In genomic region chr12:89379839-89380467, GRCh38 we compare ENCODE assay signal across 28 cellular contexts.
"Had no signal": no experiment of that assay in that cellular context is flagged by ENCODE, and none has a peak within 500 bp of the region (broad histone marks: within the 10 kb centered on the region; RNA-seq: fewer than 3 reads in every experiment).

No MANE protein-coding gene starts in this region.

- ATAC-seq: activated naive CD4-positive, alpha-beta T cell treated with anti-CD3 and anti-CD28 coated beads, Interleukin-2, amount 50 U/mL, for 72 hours; activated T-cell treated with anti-CD3 and anti-CD28 coated beads, Interleukin-2, amount 50 U/mL, for 72 hours; left cardiac atrium; left ventricle myocardium superior; naive thymus-derived CD8-positive, alpha-beta T cell; sciatic nerve had no signal

- H3K4me3 ChIP-seq: breast epithelium, esophagus squamous epithelium, skin epidermis, thoracic aorta, upper lobe of left lung, vagina had no signal

- FAIRE-seq: endometrium had no signal

- H3K27me3 Mint-ChIP-seq: central memory CD8-positive, alpha-beta T cell; naive thymus-derived CD8-positive, alpha-beta T cell; stimulated activated naive CD8-positive, alpha-beta T cell treated with anti-CD3 and anti-CD28 coated beads, Interleukin-15, Interleukin-2, amounts not matched to agents 100 ng/mL and 50 ng/mL, for 24 hours had no signal

- H3K4me3 Mint-ChIP-seq: activated T-cell treated with anti-CD3 and anti-CD28 coated beads, Interleukin-2, amount 50 U/mL, for 72 hours; central memory CD8-positive, alpha-beta T cell; naive thymus-derived CD8-positive, alpha-beta T cell; stimulated activated naive CD8-positive, alpha-beta T cell treated with anti-CD3 and anti-CD28 coated beads, Interleukin-15, Interleukin-2, amounts not matched to agents 100 ng/mL and 50 ng/mL, for 24 hours had no signal

- H3K27me3 ChIP-seq: breast epithelium, esophagus squamous epithelium, upper lobe of left lung, vagina had no signal

- H3K27ac Mint-ChIP-seq: activated naive CD4-positive, alpha-beta T cell treated with anti-CD3 and anti-CD28 coated beads, Interleukin-2, amount 50 U/mL, for 72 hours; activated T-cell treated with anti-CD3 and anti-CD28 coated beads, Interleukin-2, amount 50 U/mL, for 72 hours; naive thymus-derived CD8-positive, alpha-beta T cell; stimulated activated naive CD8-positive, alpha-beta T cell treated with anti-CD3 and anti-CD28 coated beads, Interleukin-15, Interleukin-2, amounts not matched to agents 100 ng/mL and 50 ng/mL, for 24 hours had no signal

- DNase-seq: activated CD4-positive, alpha-beta T cell treated with anti-CD3 and anti-CD28 coated beads for 4 hours; activated CD4-positive, alpha-beta T cell treated with anti-CD3 and anti-CD28 coated beads, Interleukin-2, amount 50 U/mL, for 4 hours; activated naive CD4-positive, alpha-beta T cell; activated T-cell treated with anti-CD3 and anti-CD28 coated beads for 4 hours; activated T-cell treated with anti-CD3 and anti-CD28 coated beads, Interleukin-2, amount 50 U/mL, for 72 hours; effector CD8-positive, alpha-beta T cell; esophagus squamous epithelium; foreskin melanocyte; islet precursor cell; left cardiac atrium; left ventricle myocardium superior; mammary epithelial cell; midbrain; naive thymus-derived CD8-positive, alpha-beta T cell; posterior cingulate gyrus; stimulated activated CD4-positive, alpha-beta T cell treated with anti-CD3 and anti-CD28 coated beads, Interleukin-12 subunit alpha, Interleukin-12 subunit beta, amount 100 ng/mL, for 4 hours; stimulated activated CD4-positive, alpha-beta T cell treated with anti-CD3 and anti-CD28 coated beads, Interleukin-4, amount 100 ng/mL, for 1 hour; upper lobe of left lung had no signal

- H3K9me3 ChIP-seq: breast epithelium, esophagus squamous epithelium, thoracic aorta, upper lobe of left lung, vagina had no signal

- H3K36me3 ChIP-seq: breast epithelium, esophagus squamous epithelium, thoracic aorta, upper lobe of left lung, vagina had no signal

- H3K9me3 Mint-ChIP-seq: central memory CD8-positive, alpha-beta T cell; naive thymus-derived CD8-positive, alpha-beta T cell; stimulated activated naive CD8-positive, alpha-beta T cell treated with anti-CD3 and anti-CD28 coated beads, Interleukin-15, Interleukin-2, amounts not matched to agents 100 ng/mL and 50 ng/mL, for 24 hours had no signal

- H3K27ac ChIP-seq: breast epithelium, epithelial cell of prostate, esophagus squamous epithelium, skin epidermis, thoracic aorta, upper lobe of left lung, vagina had no signal
